Comparison of ENCODE assay signal across 28 cellular contexts in the genomic region with DNA sequence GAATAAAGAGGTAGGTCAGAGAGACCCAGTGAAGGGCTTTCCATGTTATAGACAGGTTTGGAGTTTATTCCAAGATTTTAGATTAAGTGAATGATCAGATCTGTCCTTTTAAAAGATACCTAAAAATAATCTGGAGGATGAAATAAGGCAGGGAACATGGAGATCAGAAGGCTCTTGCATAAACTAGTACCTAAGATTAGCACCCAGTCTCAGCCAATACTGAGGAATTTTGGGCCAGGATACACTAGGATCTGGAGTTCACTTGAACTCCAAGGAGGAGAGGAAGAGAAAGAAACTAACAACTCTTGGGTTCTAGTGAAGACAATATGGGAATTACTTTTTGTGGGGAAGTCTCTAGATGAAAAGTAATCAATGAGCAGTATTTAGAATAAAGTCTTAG. TPM values are rescaled to one million over a fixed set of nuclear protein-coding genes. Genes with fewer than 3 reads are reported as not detected.
"Had no signal": no experiment of that assay in that cellular context is flagged by ENCODE, and none has a peak within 500 bp of the region (broad histone marks: within the 10 kb centered on the region; RNA-seq: fewer than 3 reads in every experiment).

No MANE protein-coding gene starts in this region.

- H3K4me3 Mint-ChIP-seq: activated CD4-positive, alpha-beta memory T cell treated with anti-CD3 and anti-CD28 coated beads, Interleukin-2, amount 10 ng/mL, durations not matched to agents 7 days and 5 days; activated CD4-positive, alpha-beta T cell treated with anti-CD3 and anti-CD28 coated beads, Interleukin-2, amount 10 ng/mL, durations not matched to agents 7 days and 5 days; activated naive CD4-positive, alpha-beta T cell treated with anti-CD3 and anti-CD28 coated beads, Interleukin-2, amount 10 ng/mL, durations not matched to agents 7 days and 5 days; activated naive CD8-positive, alpha-beta T cell treated with anti-CD3 and anti-CD28 coated beads, Interleukin-2, amount 10 ng/mL, durations not matched to agents 7 days and 5 days; activated T-cell treated with anti-CD3 and anti-CD28 coated beads, Interleukin-2, amount 50 U/mL, for 24 hours; activated T-cell treated with anti-CD3 and anti-CD28 coated beads, Interleukin-2, amount 50 U/mL, for 72 hours; brain; WTC11 had no signal

- H3K9me3 ChIP-seq: ascending aorta, breast epithelium, colonic mucosa, gastroesophageal sphincter had no signal

- H3K27ac ChIP-seq: ascending aorta, breast epithelium, colonic mucosa, VCaP had no signal

- H3K27me3 ChIP-seq: ascending aorta, breast epithelium, cardiac muscle cell, colonic mucosa, gastroesophageal sphincter had no signal

- DNase-seq: activated CD4-positive, alpha-beta memory T cell treated with anti-CD3 and anti-CD28 coated beads, Interleukin-2, amount 10 ng/mL, durations not matched to agents 7 days and 5 days; activated CD4-positive, alpha-beta T cell treated with anti-CD3 and anti-CD28 coated beads for 1 hour; activated CD4-positive, alpha-beta T cell treated with anti-CD3 and anti-CD28 coated beads for 4 hours; activated CD4-positive, alpha-beta T cell treated with anti-CD3 and anti-CD28 coated beads, Interleukin-2, amount 10 ng/mL, durations not matched to agents 7 days and 5 days; activated CD4-positive, alpha-beta T cell treated with anti-CD3 and anti-CD28 coated beads, Interleukin-2, amount 50 U/mL, for 4 hours; activated CD8-positive, alpha-beta memory T cell treated with anti-CD3 and anti-CD28 coated beads, Interleukin-2, amount 50 U/mL, for 48 hours; activated gamma-delta T cell; activated naive CD4-positive, alpha-beta T cell; activated naive CD4-positive, alpha-beta T cell treated with anti-CD3 and anti-CD28 coated beads, Interleukin-2, amount 10 ng/mL, durations not matched to agents 7 days and 5 days; activated naive CD8-positive, alpha-beta T cell treated with anti-CD3 and anti-CD28 coated beads, Interleukin-2, amount 10 ng/mL, durations not matched to agents 7 days and 5 days; activated T-cell treated with anti-CD3 and anti-CD28 coated beads for 4 hours; activated T-cell treated with anti-CD3 and anti-CD28 coated beads, Interleukin-2, amount 50 U/mL, for 24 hours; activated T-cell treated with anti-CD3 and anti-CD28 coated beads, Interleukin-2, amount 50 U/mL, for 72 hours; central memory CD4-positive, alpha-beta T cell; cerebellar nuclear complex; colonic mucosa; effector CD8-positive, alpha-beta T cell; foreskin fibroblast; T-helper 2 cell had no signal

- H3K4me1 ChIP-seq: colonic mucosa had no signal

- H3K27me3 Mint-ChIP-seq: activated CD4-positive, alpha-beta memory T cell treated with anti-CD3 and anti-CD28 coated beads, Interleukin-2, amount 10 ng/mL, durations not matched to agents 7 days and 5 days; activated CD4-positive, alpha-beta T cell treated with anti-CD3 and anti-CD28 coated beads, Interleukin-2, amount 10 ng/mL, durations not matched to agents 7 days and 5 days; activated naive CD4-positive, alpha-beta T cell treated with anti-CD3 and anti-CD28 coated beads, Interleukin-2, amount 10 ng/mL, durations not matched to agents 7 days and 5 days; activated naive CD8-positive, alpha-beta T cell treated with anti-CD3 and anti-CD28 coated beads, Interleukin-2, amount 10 ng/mL, durations not matched to agents 7 days and 5 days; activated T-cell treated with anti-CD3 and anti-CD28 coated beads, Interleukin-2, amount 50 U/mL, for 24 hours; brain had no signal

- H3K36me3 ChIP-seq: breast epithelium, cardiac muscle cell, colonic mucosa, gastroesophageal sphincter had no signal

- ATAC-seq: activated naive CD4-positive, alpha-beta T cell treated with anti-CD3 and anti-CD28 coated beads, Interleukin-2, amount 50 U/mL, for 72 hours; activated T-cell treated with anti-CD3 and anti-CD28 coated beads, Interleukin-2, amount 50 U/mL, for 72 hours; gastroesophageal sphincter; WTC11 had no signal

- H3K27ac Mint-ChIP-seq: activated CD4-positive, alpha-beta memory T cell treated with anti-CD3 and anti-CD28 coated beads, Interleukin-2, amount 10 ng/mL, durations not matched to agents 7 days and 5 days; activated CD4-positive, alpha-beta T cell treated with anti-CD3 and anti-CD28 coated beads, Interleukin-2, amount 10 ng/mL, durations not matched to agents 7 days and 5 days; activated naive CD4-positive, alpha-beta T cell treated with anti-CD3 and anti-CD28 coated beads, Interleukin-2, amount 10 ng/mL, durations not matched to agents 7 days and 5 days; activated naive CD4-positive, alpha-beta T cell treated with anti-CD3 and anti-CD28 coated beads, Interleukin-2, amount 50 U/mL, for 72 hours; activated naive CD8-positive, alpha-beta T cell treated with anti-CD3 and anti-CD28 coated beads, Interleukin-2, amount 10 ng/mL, durations not matched to agents 7 days and 5 days; activated T-cell treated with anti-CD3 and anti-CD28 coated beads, Interleukin-2, amount 50 U/mL, for 24 hours; activated T-cell treated with anti-CD3 and anti-CD28 coated beads, Interleukin-2, amount 50 U/mL, for 72 hours; brain; WTC11 had no signal

- H3K4me3 ChIP-seq: ascending aorta, breast epithelium, cardiac muscle cell, colonic mucosa, gastroesophageal sphincter had no signal

- H3K9me3 Mint-ChIP-seq: activated CD4-positive, alpha-beta memory T cell treated with anti-CD3 and anti-CD28 coated beads, Interleukin-2, amount 10 ng/mL, durations not matched to agents 7 days and 5 days; activated CD4-positive, alpha-beta T cell treated with anti-CD3 and anti-CD28 coated beads, Interleukin-2, amount 10 ng/mL, durations not matched to agents 7 days and 5 days; activated naive CD4-positive, alpha-beta T cell treated with anti-CD3 and anti-CD28 coated beads, Interleukin-2, amount 10 ng/mL, durations not matched to agents 7 days and 5 days; activated naive CD4-positive, alpha-beta T cell treated with anti-CD3 and anti-CD28 coated beads, Interleukin-2, amount 50 U/mL, for 72 hours; activated naive CD8-positive, alpha-beta T cell treated with anti-CD3 and anti-CD28 coated beads, Interleukin-2, amount 10 ng/mL, durations not matched to agents 7 days and 5 days; activated T-cell treated with anti-CD3 and anti-CD28 coated beads, Interleukin-2, amount 50 U/mL, for 24 hours; activated T-cell treated with anti-CD3 and anti-CD28 coated beads, Interleukin-2, amount 50 U/mL, for 72 hours; brain; WTC11 had no signal

RNA-seq across cellular contexts. Expression of a gene that starts 47.9 kb away (rescaled TPM):
- total RNA-seq: ascending aorta, cardiac muscle cell, colonic mucosa, glomerular endothelial cell had no signal
- polyA plus RNA-seq: cardiac muscle cell had no signal
